ENCODE assay signal across 12 cellular contexts in genomic region chr2:196459539-196459938, GRCh38.
DNase-seq lines count a peak whose midpoint lies in the region; ATAC-seq, FAIRE-seq and TF ChIP-seq lines count a peak whose summit lies in the region.
"Had no signal": no experiment of that assay in that cellular context is flagged by ENCODE, and none has a peak within 500 bp of the region (broad histone marks: within the 10 kb centered on the region; RNA-seq: fewer than 3 reads in every experiment).

No MANE protein-coding gene starts in this region.

- H3K36me3 ChIP-seq in SJSA1 (no peaks in the 10 kb centered on the region), kidney (ENCODE audit: control insufficient read depth in 1 of 2, insufficient read depth in 2 of 2, low read length in 2 of 2) (no peaks in the 10 kb centered on the region)

- peaks cover 12% of the 10 kb centered on the region for H3K4me1 ChIP-seq in SJSA1 (replicated peaks)
- H3K4me1 ChIP-seq in kidney (ENCODE audit: control insufficient read depth in 1 of 2, insufficient read depth in 1 of 2, low read depth in 1 of 2, low read length in 2 of 2) = no peaks in the 10 kb centered on the region

- DNase-seq in Caki2 (ENCODE audit: low read depth) (peak; percentile 16), SJSA1 (ENCODE audit: low read depth in 1 of 2, low spot score in 2 of 2) (peak; percentile 54 to 59), fibroblast of villous mesenchyme (ENCODE audit: low read depth) (peak; percentile 62), GM19240 (ENCODE audit: insufficient read length, low spot score) (no peak), kidney (no peak), left ventricle myocardium superior (no peak)
- DNase-seq: NCI-H2081, T-cell had no signal

- intact Hi-C loops in kidney (cut with DNase I) (no loop called here), left ventricle myocardium superior (cut with micrococcal nuclease) (no loop called here)

- no peaks in the 10 kb centered on the region for H3K9me3 ChIP-seq in SJSA1 (replicated peaks)
- no peaks in the 10 kb centered on the region for H3K9me3 ChIP-seq in kidney (ENCODE audit: control insufficient read depth in 1 of 2, low read length in 2 of 2)

- no peak for TF ChIP-seq CTCF in fibroblast of villous mesenchyme (IDR thresholded peaks at IDR 0.05; ENCODE audit: insufficient read depth, low read depth, low read length)
- no peak for TF ChIP-seq CTCF in kidney (IDR thresholded peaks at IDR 0.05; ENCODE audit: borderline replicate concordance, extremely low read depth, insufficient read depth)

- H3K27ac ChIP-seq in SJSA1 (no peak overlapping the region), kidney (ENCODE audit: low read depth in 2 of 2, low read length in 2 of 2) (no peak overlapping the region)

- in situ Hi-C loops in Caki2 (cut with HindIII; ENCODE audit: low pct_unique_long_range_greater_than_20kb, low sequenced_read_pairs) = no loop called here

- no peaks in the 10 kb centered on the region; the same call in 1 of the 2 replicates for H3K27me3 ChIP-seq in SJSA1 (replicated peaks)

- no peak overlapping the region for H3K4me3 ChIP-seq in SJSA1
- no peak overlapping the region for H3K4me3 ChIP-seq in fibroblast of villous mesenchyme (ENCODE audit: low read depth, low read length)
- no peak overlapping the region for H3K4me3 ChIP-seq in kidney (ENCODE audit: low read length in 2 of 2)

- FAIRE-seq in kidney (lab: Jason Lieb, UNC) = no peak
- FAIRE-seq: endometrium had no signal

- no peak overlapping the region for H3K9ac ChIP-seq in kidney (ENCODE audit: low read length in 2 of 2)

- ATAC-seq in HG02798 (IDR thresholded peaks at IDR 0.05; ENCODE audit: poor library complexity, unreplicated experiment) = peak; percentile 73
- no peak for ATAC-seq in HG02588 (IDR thresholded peaks at IDR 0.05; ENCODE audit: unreplicated experiment)
- no peak for ATAC-seq in left ventricle myocardium superior
- ATAC-seq: stimulated activated effector memory CD8-positive, alpha-beta T cell treated with anti-CD3 and anti-CD28 coated beads, Interleukin-12 subunit alpha, Interleukin-12 subunit beta, amount 100 ng/mL, for 72 hours had no signal

Comparison
In these comparisons a context has a peak if more than half of its experiments do, and no peak if none do; other contexts are left out.
1. DNase-seq: peak in Caki2 (single experiment), SJSA1 (2 of 2) and fibroblast of villous mesenchyme (single experiment); none in GM19240 (single experiment), kidney (single experiment) and left ventricle myocardium superior (single experiment).